ENCODE assay signal across 35 cellular contexts in the genomic region with DNA sequence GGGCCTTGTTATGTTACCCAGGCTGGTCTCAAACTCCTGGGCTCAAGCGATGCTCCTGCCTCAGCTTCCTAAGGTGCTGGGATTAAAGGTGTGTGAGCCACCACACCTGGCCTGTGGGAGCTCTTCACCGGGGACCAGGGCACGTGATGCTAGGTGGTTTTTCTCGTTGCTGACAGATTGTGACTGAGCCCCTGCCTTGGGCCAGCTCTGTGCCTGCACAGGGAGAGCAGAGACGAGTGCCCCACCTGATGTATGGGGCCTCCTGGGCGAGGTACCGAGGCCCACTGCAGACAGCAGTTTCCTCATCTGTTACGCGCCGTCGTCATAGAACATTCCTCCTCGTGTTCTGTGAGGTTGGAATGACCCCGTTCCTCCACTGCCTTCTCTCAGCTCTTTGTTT.
DNase-seq lines count a peak whose midpoint lies in the region; ATAC-seq and TF ChIP-seq lines count a peak whose summit lies in the region.
"Had no signal": no experiment of that assay in that cellular context is flagged by ENCODE, and none has a peak within 500 bp of the region (broad histone marks: within the 10 kb centered on the region; RNA-seq: fewer than 3 reads in every experiment).

No MANE protein-coding gene starts in this region.

- H3K4me3 ChIP-seq in heart right ventricle, result no peak overlapping the region
- no peak overlapping the region for H3K4me3 ChIP-seq in right cardiac atrium (ENCODE audit: low read length)
- H3K4me3 ChIP-seq: A549; BLaER1; BLaER1 treated with 17β-estradiol and CSF1 and Interleukin-3, amounts not matched to agents 10 nM and 100 nM had no signal

- H3K4me1 Mint-ChIP-seq in activated naive CD4-positive, alpha-beta T cell treated with anti-CD3 and anti-CD28 coated beads, Interleukin-2, amount 10 ng/mL, durations not matched to agents 7 days and 5 days, result no peaks in the 10 kb centered on the region
- H3K4me1 Mint-ChIP-seq in central memory CD8-positive, alpha-beta T cell, result no peaks in the 10 kb centered on the region
- no peaks in the 10 kb centered on the region for H3K4me1 Mint-ChIP-seq in activated T-cell treated with anti-CD3 and anti-CD28 coated beads, Interleukin-2, amount 50 U/mL, for 72 hours (ENCODE audit: low read depth)
- H3K4me1 Mint-ChIP-seq: B cell; CD14-positive monocyte; CD4-positive, CD25-positive, alpha-beta regulatory T cell; CD8-positive, alpha-beta memory T cell had no signal

- peaks cover 0 to 6% (median 0%) of the 10 kb centered on the region in 9 donors for H3K36me3 ChIP-seq in heart right ventricle
- H3K36me3 ChIP-seq: BE2C had no signal

- ATAC-seq in activated naive CD4-positive, alpha-beta T cell treated with anti-CD3 and anti-CD28 coated beads, Interleukin-2, amount 50 U/mL, for 72 hours, result no peak
- ATAC-seq in Right ventricle myocardium superior (ENCODE audit: poor library complexity), result no peak
- no peak for ATAC-seq in heart right ventricle
- no peak for ATAC-seq in left ventricle myocardium superior
- ATAC-seq in right cardiac atrium, result no peak
- ATAC-seq in central memory CD8-positive, alpha-beta T cell (replicated peaks; ENCODE audit: extremely low read depth, poor library complexity, severe bottlenecking), result no peak
- ATAC-seq in activated T-cell treated with anti-CD3 and anti-CD28 coated beads, Interleukin-2, amount 50 U/mL, for 72 hours (replicated peaks in 1 of 2), result no peak
- ATAC-seq: A549; CD8-positive, alpha-beta T cell had no signal

- no peak overlapping the region for H3K27ac ChIP-seq in heart right ventricle
- no peak overlapping the region for H3K27ac ChIP-seq in right cardiac atrium (ENCODE audit: low read length)
- H3K27ac ChIP-seq: 22Rv1; A549; BLaER1; BLaER1 treated with 17β-estradiol and CSF1 and Interleukin-3, amounts not matched to agents 10 nM and 100 nM; C4-2B had no signal

- no peak overlapping the region for H3K4me3 Mint-ChIP-seq in activated naive CD4-positive, alpha-beta T cell treated with anti-CD3 and anti-CD28 coated beads, Interleukin-2, amount 10 ng/mL, durations not matched to agents 7 days and 5 days
- H3K4me3 Mint-ChIP-seq in central memory CD8-positive, alpha-beta T cell, result no peak overlapping the region
- H3K4me3 Mint-ChIP-seq in activated T-cell treated with anti-CD3 and anti-CD28 coated beads, Interleukin-2, amount 50 U/mL, for 72 hours, result no peak overlapping the region
- H3K4me3 Mint-ChIP-seq: B cell; CD14-positive monocyte; CD4-positive, alpha-beta memory T cell; CD4-positive, alpha-beta T cell; CD4-positive, CD25-positive, alpha-beta regulatory T cell; CD8-positive, alpha-beta memory T cell; CD8-positive, alpha-beta T cell had no signal

- intact Hi-C loops in Right ventricle myocardium superior (cut with DNase I), result no loop called here
- intact Hi-C loops in heart right ventricle (cut with DNase I), result no loop called here
- intact Hi-C loops in left ventricle myocardium superior (cut with micrococcal nuclease), result no loop called here
- intact Hi-C loops in right cardiac atrium (cut with DNase I), result no loop called here

- WGBS in heart right ventricle, 2 donors, result 97 to 98% methylated on average over 13 of the region's 13 CpGs
- 94% methylated on average over 13 of the region's 13 CpGs for WGBS in right cardiac atrium

- H3K27me3 ChIP-seq in heart right ventricle (no peaks in the 10 kb centered on the region), right cardiac atrium (ENCODE audit: control insufficient read depth, insufficient read depth) (no peaks in the 10 kb centered on the region)
- H3K27me3 ChIP-seq: BE2C; BLaER1; BLaER1 treated with 17β-estradiol and CSF1 and Interleukin-3, amounts not matched to agents 10 nM and 100 nM had no signal

- peaks cover 0 to 12% of the 10 kb centered on the region in 2 donors for H3K36me3 Mint-ChIP-seq in activated naive CD4-positive, alpha-beta T cell treated with anti-CD3 and anti-CD28 coated beads, Interleukin-2, amount 50 U/mL, for 72 hours
- H3K36me3 Mint-ChIP-seq in activated naive CD4-positive, alpha-beta T cell treated with anti-CD3 and anti-CD28 coated beads, Interleukin-2, amount 10 ng/mL, durations not matched to agents 7 days and 5 days, result no peaks in the 10 kb centered on the region
- peaks cover 15% of the 10 kb centered on the region for H3K36me3 Mint-ChIP-seq in central memory CD8-positive, alpha-beta T cell (ENCODE audit: insufficient read depth)
- peaks cover 0 to 1% of the 10 kb centered on the region in 2 donors for H3K36me3 Mint-ChIP-seq in activated T-cell treated with anti-CD3 and anti-CD28 coated beads, Interleukin-2, amount 50 U/mL, for 72 hours (ENCODE audit: insufficient read depth in 2 of 2)

- CTCF ChIA-PET in activated naive CD4-positive, alpha-beta T cell treated with anti-CD3 and anti-CD28 coated beads, Interleukin-2, amount 10 ng/mL, durations not matched to agents 7 days and 5 days (lab: Charles Lee), result no interaction called here

- H3K9me3 ChIP-seq in heart right ventricle (no peaks in the 10 kb centered on the region), right cardiac atrium (ENCODE audit: control insufficient read depth, low read length) (no peaks in the 10 kb centered on the region)
- H3K9me3 ChIP-seq: A549; BE2C; BLaER1; BLaER1 treated with 17β-estradiol and CSF1 and Interleukin-3, amounts not matched to agents 10 nM and 100 nM; Caco-2 had no signal

- H3K4me1 ChIP-seq in heart right ventricle (no peaks in the 10 kb centered on the region), right cardiac atrium (ENCODE audit: control insufficient read depth, insufficient read depth, low read length) (no peaks in the 10 kb centered on the region)
- H3K4me1 ChIP-seq: A549; BE2C; BLaER1; BLaER1 treated with 17β-estradiol and CSF1 and Interleukin-3, amounts not matched to agents 10 nM and 100 nM; Caco-2 had no signal

- peak overlapping the region; percentile 5 to 9 for H3K27ac Mint-ChIP-seq in activated naive CD4-positive, alpha-beta T cell treated with anti-CD3 and anti-CD28 coated beads, Interleukin-2, amount 50 U/mL, for 72 hours
- no peak overlapping the region for H3K27ac Mint-ChIP-seq in activated naive CD4-positive, alpha-beta T cell treated with anti-CD3 and anti-CD28 coated beads, Interleukin-2, amount 10 ng/mL, durations not matched to agents 7 days and 5 days
- H3K27ac Mint-ChIP-seq in central memory CD8-positive, alpha-beta T cell (ENCODE audit: low read depth), result peak overlapping the region; percentile 9
- H3K27ac Mint-ChIP-seq in activated T-cell treated with anti-CD3 and anti-CD28 coated beads, Interleukin-2, amount 50 U/mL, for 72 hours, result no peak overlapping the region
- H3K27ac Mint-ChIP-seq: CD4-positive, alpha-beta T cell; CD8-positive, alpha-beta memory T cell; CD8-positive, alpha-beta T cell had no signal

- H3K9me3 Mint-ChIP-seq in activated naive CD4-positive, alpha-beta T cell treated with anti-CD3 and anti-CD28 coated beads, Interleukin-2, amount 50 U/mL, for 72 hours, result no peaks in the 10 kb centered on the region
- no peaks in the 10 kb centered on the region for H3K9me3 Mint-ChIP-seq in activated naive CD4-positive, alpha-beta T cell treated with anti-CD3 and anti-CD28 coated beads, Interleukin-2, amount 10 ng/mL, durations not matched to agents 7 days and 5 days
- H3K9me3 Mint-ChIP-seq in central memory CD8-positive, alpha-beta T cell, result no peaks in the 10 kb centered on the region
- no peaks in the 10 kb centered on the region for H3K9me3 Mint-ChIP-seq in activated T-cell treated with anti-CD3 and anti-CD28 coated beads, Interleukin-2, amount 50 U/mL, for 72 hours
- H3K9me3 Mint-ChIP-seq: CD14-positive monocyte; CD4-positive, alpha-beta T cell; CD4-positive, CD25-positive, alpha-beta regulatory T cell; CD8-positive, alpha-beta memory T cell; CD8-positive, alpha-beta T cell had no signal

- no peaks in the 10 kb centered on the region for H3K27me3 Mint-ChIP-seq in activated naive CD4-positive, alpha-beta T cell treated with anti-CD3 and anti-CD28 coated beads, Interleukin-2, amount 10 ng/mL, durations not matched to agents 7 days and 5 days
- no peaks in the 10 kb centered on the region for H3K27me3 Mint-ChIP-seq in central memory CD8-positive, alpha-beta T cell
- H3K27me3 Mint-ChIP-seq in activated T-cell treated with anti-CD3 and anti-CD28 coated beads, Interleukin-2, amount 50 U/mL, for 72 hours (ENCODE audit: low read depth), result no peaks in the 10 kb centered on the region
- H3K27me3 Mint-ChIP-seq: B cell; CD4-positive, alpha-beta memory T cell; CD4-positive, alpha-beta T cell; CD4-positive, CD25-positive, alpha-beta regulatory T cell had no signal

- no peak for TF ChIP-seq CTCF in heart right ventricle (IDR thresholded peaks at IDR 0.05)

- DNase-seq in activated naive CD4-positive, alpha-beta T cell treated with anti-CD3 and anti-CD28 coated beads, Interleukin-2, amount 50 U/mL, for 72 hours (ENCODE audit: low spot score in 2 of 2), result no peak
- DNase-seq in activated naive CD4-positive, alpha-beta T cell treated with anti-CD3 and anti-CD28 coated beads, Interleukin-2, amount 10 ng/mL, durations not matched to agents 7 days and 5 days, result no peak
- DNase-seq in Right ventricle myocardium superior (peak; percentile 8), heart right ventricle (no peak), left ventricle myocardium superior (peak; percentile 8), right cardiac atrium (no peak)
- no peak for DNase-seq in central memory CD8-positive, alpha-beta T cell (ENCODE audit: low spot score in 2 of 2)
- DNase-seq in activated T-cell treated with anti-CD3 and anti-CD28 coated beads, Interleukin-2, amount 50 U/mL, for 72 hours, result no peak
- DNase-seq: 8988T; ACHN; AML-193; BE2C; C1 segment of cervical spinal cord; Caco-2; Calu3; CD4-positive, alpha-beta memory T cell; CD4-positive, alpha-beta T cell; CD4-positive, CD25-positive, alpha-beta regulatory T cell; CD8-positive, alpha-beta memory T cell; CD8-positive, alpha-beta T cell; COR-L47; DMS 273 treated with DMSO at 0.1 percent for 48 hours; DMS153; DMS53; DMS79; DMS79 treated with DMSO at 0.1 percent for 48 hours; DND-41; EL had no signal

Comparison
In these comparisons a context has a peak if more than half of its experiments do, and no peak if none do; other contexts are left out.
1. DNase-seq: peak in Right ventricle myocardium superior (single experiment) and left ventricle myocardium superior (single experiment); none in activated naive CD4-positive, alpha-beta T cell treated with anti-CD3 and anti-CD28 coated beads, Interleukin-2, amount 50 U/mL, for 72 hours (0 of 2), activated naive CD4-positive, alpha-beta T cell treated with anti-CD3 and anti-CD28 coated beads, Interleukin-2, amount 10 ng/mL, durations not matched to agents 7 days and 5 days (single experiment), heart right ventricle (0 of 2), right cardiac atrium (0 of 3), central memory CD8-positive, alpha-beta T cell (0 of 2) and activated T-cell treated with anti-CD3 and anti-CD28 coated beads, Interleukin-2, amount 50 U/mL, for 72 hours (0 of 2).
2. H3K27ac Mint-ChIP-seq: peak in activated naive CD4-positive, alpha-beta T cell treated with anti-CD3 and anti-CD28 coated beads, Interleukin-2, amount 50 U/mL, for 72 hours (2 of 2) and central memory CD8-positive, alpha-beta T cell (single experiment); none in activated naive CD4-positive, alpha-beta T cell treated with anti-CD3 and anti-CD28 coated beads, Interleukin-2, amount 10 ng/mL, durations not matched to agents 7 days and 5 days (single experiment) and activated T-cell treated with anti-CD3 and anti-CD28 coated beads, Interleukin-2, amount 50 U/mL, for 72 hours (single experiment).